ENCODE assay signal across 19 cellular contexts in the genomic region with DNA sequence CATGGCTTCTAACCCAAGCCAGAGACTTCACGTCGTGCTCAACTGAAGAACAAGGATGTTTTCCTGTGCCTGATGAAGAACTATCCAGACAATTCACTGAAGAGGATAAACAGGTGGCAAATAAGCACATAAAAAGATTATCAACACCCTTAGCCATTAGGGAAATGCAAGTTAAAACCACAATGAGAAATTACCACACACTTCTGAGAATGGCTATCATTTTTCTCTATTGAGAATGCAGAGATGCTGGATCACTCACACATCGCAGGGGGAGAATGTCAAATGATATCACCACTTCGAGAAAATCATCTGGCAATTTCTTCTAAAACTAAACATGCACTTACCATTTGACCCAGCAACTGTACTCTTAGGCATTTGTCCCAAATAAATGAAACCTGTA.
DNase-seq lines count a peak whose midpoint lies in the region; TF ChIP-seq lines count a peak whose summit lies in the region.
"Had no signal": no experiment of that assay in that cellular context is flagged by ENCODE, and none has a peak within 500 bp of the region (broad histone marks: within the 10 kb centered on the region; RNA-seq: fewer than 3 reads in every experiment).

No MANE protein-coding gene starts in this region.

- TF ChIP-seq RAD21 in SK-N-SH (IDR thresholded peaks at IDR 0.05; ENCODE audit: low read length) = no peak

- no peak overlapping the region for H3K4me2 ChIP-seq in SK-N-SH

- H3K36me3 ChIP-seq in SK-N-SH (replicated peaks in 1 of 2; ENCODE audit: control insufficient read depth in 1 of 2, insufficient read depth in 2 of 2, low read length in 1 of 2) = no peaks in the 10 kb centered on the region
- H3K36me3 ChIP-seq: SJSA1 had no signal

- no peak overlapping the region for H3K9ac ChIP-seq in SK-N-SH

- no peaks in the 10 kb centered on the region for H3K27me3 ChIP-seq in SK-N-SH (ENCODE audit: insufficient read depth)
- H3K27me3 ChIP-seq: SJSA1 had no signal

- peak; percentile 41 for DNase-seq in NCI-H2107 treated with DMSO at 0.1 percent for 48 hours (lab: John Stamatoyannopoulos, UW; ENCODE audit: unreplicated experiment)
- DNase-seq in NCI-H2107 (lab: John Stamatoyannopoulos, UW) = no peak
- peak; percentile 1 for DNase-seq in NCI-H82 treated with DMSO at 0.1 percent for 48 hours (lab: John Stamatoyannopoulos, UW; ENCODE audit: unreplicated experiment)
- peak; percentile 38 for DNase-seq in fibroblast of gingiva (ENCODE audit: low read depth)
- no peak for DNase-seq in OCI-M1 (lab: John Stamatoyannopoulos, UW)
- no peak for DNase-seq in activated naive CD4-positive, alpha-beta T cell treated with anti-CD3 and anti-CD28 coated beads, Interleukin-2, amount 50 U/mL, for 16 hours
- no peak for DNase-seq in RPMI8226
- DNase-seq in SK-N-SH = no peak
- DNase-seq: 8988T; Calu3; CD8-positive, alpha-beta memory T cell; DMS153; KG1; NCI-H1048; NCI-H1417 treated with DMSO at 0.1 percent for 48 hours; NCI-H187; NCI-H69 had no signal

- CTCF ChIA-PET in SK-N-SH (lab: Yijun Ruan, JAX) = no interaction called here

- H3K4me1 ChIP-seq in SK-N-SH (ENCODE audit: control insufficient read depth in 1 of 2, insufficient read depth in 2 of 2, low read depth in 1 of 2, low read length in 1 of 2) = no peaks in the 10 kb centered on the region
- H3K4me1 ChIP-seq: SJSA1 had no signal

- no peaks in the 10 kb centered on the region for H3K79me2 ChIP-seq in SK-N-SH (ENCODE audit: insufficient read depth)

- no peak overlapping the region for H2AFZ ChIP-seq in SK-N-SH (ENCODE audit: low read depth)

- TF ChIP-seq EP300 in SK-N-SH (IDR thresholded peaks at IDR 0.05; ENCODE audit: borderline replicate concordance in 1 of 2, low read depth in 1 of 2, low read length in 1 of 2) = no peak

- TF ChIP-seq CTCF in SK-N-SH (IDR thresholded peaks at IDR 0.05) = no peak

- no peak overlapping the region for H3K27ac ChIP-seq in SK-N-SH (ENCODE audit: low read depth in 2 of 2, low read length in 1 of 2)
- H3K27ac ChIP-seq: C4-2B, SJSA1 had no signal

- no peaks in the 10 kb centered on the region for H3K9me3 ChIP-seq in SK-N-SH
- H3K9me3 ChIP-seq: SJSA1 had no signal

- H3K4me3 ChIP-seq in SK-N-SH (ENCODE audit: low read depth in 2 of 2, low read length in 1 of 2) = no peak overlapping the region
- H3K4me3 ChIP-seq: SJSA1 had no signal

- POLR2A ChIA-PET in SK-N-SH (lab: Yijun Ruan, JAX) = no interaction called here

- H3F3A ChIP-seq in SK-N-SH (replicated peaks; ENCODE audit: insufficient read depth) = no peaks in the 10 kb centered on the region

- no peaks in the 10 kb centered on the region for H4K20me1 ChIP-seq in SK-N-SH (ENCODE audit: insufficient read depth)

- no peaks in the 10 kb centered on the region for H3K9me2 ChIP-seq in SK-N-SH

- 82% methylated on average over 4 of the region's 4 CpGs for WGBS in SK-N-SH (ENCODE audit: low lambda C conversion rate)

TF ChIP-seq in SK-N-SH, 30 proteins besides CTCF, POLR2A, EP300 and RAD21:
- no peak for TF ChIP-seq FOSL2 (IDR thresholded peaks at IDR 0.05; ENCODE audit: borderline replicate concordance, low read depth)
- TF ChIP-seq REST (IDR thresholded peaks at IDR 0.05; ENCODE audit: low read depth, low read length) = no peak
- no peak for TF ChIP-seq SMC3 (IDR thresholded peaks at IDR 0.05; ENCODE audit: low read depth, low read length)
- no peak for TF ChIP-seq PBX3 (IDR thresholded peaks at IDR 0.05)
- no peak for TF ChIP-seq RFX5 (IDR thresholded peaks at IDR 0.05; ENCODE audit: low read length)
- no peak for TF ChIP-seq TAF1 (IDR thresholded peaks at IDR 0.05; ENCODE audit: borderline replicate concordance, low read depth, low read length)
- TF ChIP-seq FOXM1 (IDR thresholded peaks at IDR 0.05; ENCODE audit: low read depth) = no peak
- TF ChIP-seq RCOR1 (IDR thresholded peaks at IDR 0.05; ENCODE audit: low read length) = no peak
- TF ChIP-seq TEAD4 (IDR thresholded peaks at IDR 0.05; ENCODE audit: borderline replicate concordance, insufficient read depth) = no peak
- no peak for TF ChIP-seq FOXJ3 (CRISPR knock-in tag; IDR thresholded peaks at IDR 0.05)
- TF ChIP-seq TCF12 (IDR thresholded peaks at IDR 0.05) = no peak
- TF ChIP-seq YY1 (IDR thresholded peaks at IDR 0.05; ENCODE audit: low read depth) = no peak
- TF ChIP-seq SIN3A (IDR thresholded peaks at IDR 0.05; ENCODE audit: borderline replicate concordance, low read depth, low read length) = no peak
- TF ChIP-seq USF1 (IDR thresholded peaks at IDR 0.05; ENCODE audit: borderline replicate concordance, low read depth) = no peak
- TF ChIP-seq ZBTB33 (IDR thresholded peaks at IDR 0.05; ENCODE audit: borderline replicate concordance, low read depth) = no peak
- no peak for TF ChIP-seq JUND (IDR thresholded peaks at IDR 0.05)
- TF ChIP-seq MAX (IDR thresholded peaks at IDR 0.05; ENCODE audit: low read depth) = no peak

Comparison
In these comparisons a context has a peak if more than half of its experiments do, and no peak if none do; other contexts are left out.
1. DNase-seq: peak in NCI-H2107 treated with DMSO at 0.1 percent for 48 hours (single experiment), NCI-H82 treated with DMSO at 0.1 percent for 48 hours (single experiment) and fibroblast of gingiva (single experiment); none in NCI-H2107 (single experiment), OCI-M1 (single experiment), activated naive CD4-positive, alpha-beta T cell treated with anti-CD3 and anti-CD28 coated beads, Interleukin-2, amount 50 U/mL, for 16 hours (single experiment), RPMI8226 (single experiment) and SK-N-SH (single experiment).